In the genomic region with DNA sequence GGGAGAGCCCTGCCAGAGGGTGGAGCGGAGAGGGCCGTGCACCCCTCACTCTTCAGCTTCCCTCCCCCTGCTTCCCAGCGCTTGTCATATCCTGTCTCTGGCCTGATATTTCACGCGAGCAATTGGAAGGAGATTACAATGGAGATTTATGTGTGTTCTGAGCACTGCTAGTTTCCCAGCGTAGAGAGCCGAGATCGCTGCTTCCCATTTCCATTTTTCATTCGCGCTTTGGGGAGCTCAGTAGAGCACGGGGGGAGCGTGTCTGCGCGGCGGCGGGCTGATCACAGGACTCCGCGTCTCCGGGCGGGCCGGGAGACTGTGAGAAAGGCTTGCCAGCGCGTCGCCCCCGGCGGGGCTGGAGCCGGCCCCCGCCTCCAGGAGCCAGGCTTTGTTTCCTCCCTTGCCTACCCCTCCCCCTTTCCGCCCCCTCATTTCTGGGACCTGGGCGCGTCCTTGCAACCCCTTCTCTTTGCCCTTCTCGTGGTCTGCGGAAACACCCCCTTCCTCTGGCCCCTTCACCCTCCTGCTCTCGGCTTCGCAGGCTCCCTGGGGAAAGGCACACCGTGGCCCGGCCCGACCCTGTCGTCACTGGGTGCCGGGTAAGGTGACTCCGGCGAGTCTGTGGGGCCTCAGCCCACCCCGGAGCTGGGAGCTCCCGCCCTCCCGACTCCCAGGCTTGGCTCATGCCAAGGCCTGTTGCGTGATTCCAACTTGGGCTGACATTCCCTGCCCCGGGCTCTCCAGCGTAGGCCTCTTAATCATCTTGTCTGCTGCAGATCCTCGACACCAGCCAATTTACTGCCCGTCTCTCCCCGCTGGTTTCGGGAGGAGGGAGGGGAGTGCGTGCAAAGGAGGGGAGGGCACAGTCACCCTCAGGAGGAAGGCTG, we compare ENCODE assay signal across 8 cellular contexts. TPM values are rescaled to one million over a fixed set of nuclear protein-coding genes. Genes with fewer than 3 reads are reported as not detected.
DNase-seq lines count a peak whose midpoint lies in the region; ATAC-seq, FAIRE-seq and TF ChIP-seq lines count a peak whose summit lies in the region.

No MANE protein-coding gene starts in this region.

- H3K23me2 ChIP-seq in H1 (ENCODE audit: low read depth, low read length), result peaks cover 16% of the 10 kb centered on the region; the same call in 1 of the 2 replicates

- H4K5ac ChIP-seq in H1 (ENCODE audit: insufficient read length, low read depth, low read length), result no peak overlapping the region

- no peak for TF ChIP-seq RAD21 in H1 (IDR thresholded peaks at IDR 0.05 in 1 of 2, conservative IDR thresholded peaks at IDR 0.05 in 1 of 2; ENCODE audit: low read depth in 2 of 2, low read length in 2 of 2)

- peak overlapping the region; percentile 81 for H3K4me3 Mint-ChIP-seq in neural progenitor cell

- peaks cover 6 to 48% (median 28%) of the 10 kb centered on the region in 4 experiments for H3K4me1 ChIP-seq in H1 (replicated peaks in 1 of 4; ENCODE audit: control insufficient read depth in 3 of 4, insufficient read depth in 4 of 4, low read length in 3 of 4)
- H3K4me1 ChIP-seq in neural progenitor cell, result peaks cover 55% of the 10 kb centered on the region

- POLR2A ChIA-PET in H1 (lab: Charles Lee; ENCODE audit: partially characterized antibody), result interaction anchor here (2.0 to 16.0 kb wide), 2 partner anchors 9 to 10 kb away, joined by 8 to 184 read pairs; a partner anchor contains a TSS

- H3K56ac ChIP-seq in H1 (replicated peaks; ENCODE audit: insufficient read length, low read depth, low read length), result no peak overlapping the region

- CTCF ChIA-PET in H1 (lab: Charles Lee; ENCODE audit: partially characterized antibody), result interaction anchor here (0.6 to 12.4 kb wide), 8 partner anchors 6 to 500 kb away, joined by 3 to 198 read pairs (median 4); a partner anchor contains a TSS

- H4K91ac ChIP-seq in H1 (replicated peaks; ENCODE audit: insufficient read length, low read length), result no peak overlapping the region

- TF ChIP-seq POLR2A in GM12892 (IDR thresholded peaks at IDR 0.05; ENCODE audit: low read depth, low read length) (no peak), H1 (IDR thresholded peaks at IDR 0.05; ENCODE audit: control extremely low read depth in 1 of 2, low read depth in 2 of 2, low read length in 2 of 2) (no peak)

- peaks cover 91 to 100% (median 97%) of the 10 kb centered on the region in 4 experiments for H3K27me3 ChIP-seq in H1 (replicated peaks in 1 of 4; ENCODE audit: control insufficient read depth in 3 of 4, extremely low read depth in 1 of 4, insufficient read depth in 3 of 4, low read length in 3 of 4)
- peaks cover 100% of the 10 kb centered on the region for H3K27me3 ChIP-seq in neural progenitor cell

- no peak overlapping the region for H3K27ac Mint-ChIP-seq in neural progenitor cell

- no peak overlapping the region; the same call in 1 of the 2 replicates for H2BK20ac ChIP-seq in H1 (ENCODE audit: low read length)

- H3K36me3 ChIP-seq in H1 (ENCODE audit: control insufficient read depth in 2 of 4, insufficient read depth in 4 of 4, low read length in 3 of 4), result peaks cover 0 to 11% (median 0%) of the 10 kb centered on the region in 4 experiments; a peak in 1 of 8 replicates
- H3K36me3 ChIP-seq in neural progenitor cell, result no peaks in the 10 kb centered on the region

- H3K36me3 Mint-ChIP-seq in neural progenitor cell, result no peaks in the 10 kb centered on the region

- H3K27ac ChIP-seq in H1 (ENCODE audit: low read depth, low read length), result no peak overlapping the region
- no peak overlapping the region for H3K27ac ChIP-seq in neural progenitor cell

- no peak overlapping the region for H2AFZ ChIP-seq in H1 (ENCODE audit: low read length)
- H2AFZ ChIP-seq in neural progenitor cell (replicated peaks), result no peak overlapping the region

- H2BK5ac ChIP-seq in H1 (ENCODE audit: low read depth, low read length), result no peak overlapping the region

- peak overlapping the region; percentile 71; the same call in 1 of the 2 replicates for H3K18ac ChIP-seq in H1 (ENCODE audit: extremely low read depth, low read length)

- no peak overlapping the region for H3K23ac ChIP-seq in H1 (ENCODE audit: insufficient read length)

- peaks cover 83% of the 10 kb centered on the region for H3F3A ChIP-seq in neural progenitor cell (ENCODE audit: low read depth)

- 2% methylated on average over 45 of the region's 53 CpGs; no CpG with 5 or more reads in 1 of the 2 experiments for WGBS in H1 (ENCODE audit: extremely low coverage in 1 of 2, insufficient coverage in 1 of 2, insufficient read length in 1 of 2, insufficient replicate concordance in 2 of 2, low coverage in 1 of 2, low lambda C conversion rate in 2 of 2, missing lambda C conversion rate in 1 of 2), 2 experiments

- H2AK5ac ChIP-seq in H1 (ENCODE audit: low read depth, low read length), result no peak overlapping the region

- H3K9ac ChIP-seq in H1 (replicated peaks in 1 of 4; ENCODE audit: extremely low read depth in 1 of 4, low read depth in 3 of 4, low read length in 3 of 4) (no peak overlapping the region), neural progenitor cell (no peak overlapping the region)

- no peak overlapping the region for H2BK120ac ChIP-seq in H1 (replicated peaks; ENCODE audit: low read depth, low read length)

- peaks cover 81% of the 10 kb centered on the region for H3K27me3 Mint-ChIP-seq in neural progenitor cell (ENCODE audit: insufficient read depth, low read depth)

- H3K4me1 Mint-ChIP-seq in neural progenitor cell, result peaks cover 49% of the 10 kb centered on the region

- FAIRE-seq in GM12892 (lab: Jason Lieb, UNC) (peak; percentile 78), H1 (lab: Jason Lieb, UNC) (no peak)

- ATAC-seq in HG02623 (IDR thresholded peaks at IDR 0.05; ENCODE audit: unreplicated experiment) (no peak), GM18867 (IDR thresholded peaks at IDR 0.05; ENCODE audit: unreplicated experiment) (no peak)

- H3K4me3 ChIP-seq in H1 (ENCODE audit: extremely low read depth in 1 of 4, insufficient read depth in 2 of 4, low read depth in 3 of 4, low read length in 4 of 4) (peak overlapping the region; percentile 11 to 57 (median 22); a peak in 5 of 8 replicates), neural progenitor cell (peak overlapping the region; percentile 44)

- H3K9me3 Mint-ChIP-seq in neural progenitor cell, result peaks cover 2% of the 10 kb centered on the region

- TF ChIP-seq CTCF in H1 (IDR thresholded peaks at IDR 0.05; ENCODE audit: control extremely low read depth in 1 of 3, insufficient read depth in 1 of 3, low read depth in 1 of 3, low read length in 3 of 3) (no peak), neural progenitor cell (IDR thresholded peaks at IDR 0.05) (no peak)

- H3K4me2 ChIP-seq in H1 (ENCODE audit: insufficient read depth in 1 of 2, low read depth in 2 of 2, low read length in 2 of 2) (peak overlapping the region; percentile 70 to 97), neural progenitor cell (peak overlapping the region; percentile 83)

- H2BK15ac ChIP-seq in H1 (ENCODE audit: low read length), result peak overlapping the region; percentile 16; the same call in 1 of the 2 replicates

- no peaks in the 10 kb centered on the region for H3K79me1 ChIP-seq in H1 (ENCODE audit: low read depth, low read length)

- H3K4ac ChIP-seq in H1 (replicated peaks; ENCODE audit: insufficient read length, low read depth, low read length), result no peak overlapping the region

- no peak overlapping the region for H3K14ac ChIP-seq in H1 (ENCODE audit: insufficient read length)

- peak; percentile 76 for DNase-seq in AG20443 (ENCODE audit: low spot score)
- DNase-seq in GM12892 (ENCODE audit: insufficient read length), result no peak
- DNase-seq in RPMI7951 (ENCODE audit: low read depth), result peak; percentile 98
- peak in 1 of 2 experiments; percentile 66 for DNase-seq in H1 (ENCODE audit: low read depth in 1 of 2, low spot score in 2 of 2)
- DNase-seq in neural progenitor cell (ENCODE audit: low spot score), result peak; percentile 61
- DNase-seq in SIG-M5 treated with dmso at 0.1 percent for 504 hours (lab: John Stamatoyannopoulos, UW; ENCODE audit: unreplicated experiment), result no peak

- no peaks in the 10 kb centered on the region for H3K79me2 ChIP-seq in H1 (ENCODE audit: control insufficient read depth in 1 of 2, insufficient read depth in 2 of 2, low read length in 2 of 2)
- H3K79me2 ChIP-seq in neural progenitor cell (ENCODE audit: low read depth), result no peaks in the 10 kb centered on the region

- TF ChIP-seq EP300 in H1 (IDR thresholded peaks at IDR 0.05; ENCODE audit: borderline replicate concordance in 1 of 2, low read depth in 2 of 2, low read length in 2 of 2), result no peak

- H3K9me3 ChIP-seq in H1 (ENCODE audit: insufficient read depth in 2 of 2, low read depth in 1 of 2, low read length in 1 of 2) (no peaks in the 10 kb centered on the region), neural progenitor cell (ENCODE audit: low read depth) (no peaks in the 10 kb centered on the region)

- H2BK12ac ChIP-seq in H1 (ENCODE audit: low read depth, low read length), result 0 out of 2 replicates have a peak overlapping the region, but pooled peaks have one; percentile 17

- H4K8ac ChIP-seq in H1 (ENCODE audit: extremely low read depth, insufficient read depth, low read length), result no peak overlapping the region; the same call in 1 of the 2 replicates

- peaks cover 17 to 29% of the 10 kb centered on the region in 2 experiments for H4K20me1 ChIP-seq in H1 (replicated peaks in 1 of 2; ENCODE audit: control insufficient read depth in 1 of 2, insufficient read depth in 2 of 2, low read length in 2 of 2)
- peaks cover 96% of the 10 kb centered on the region for H4K20me1 ChIP-seq in neural progenitor cell (ENCODE audit: low read depth)

RNA-seq across cellular contexts. Expression of a gene that starts 5.8 kb away (rescaled TPM):
- polyA plus RNA-seq in GM12892 (2012; ENCODE audit: missing spikeins), result 0.17 TPM
- 0.72 and 1.3 TPM in 2 replicates for total RNA-seq in RPMI7951 (2014; rRNA removed; shearing (Covaris generic))
- total RNA-seq in H1 (2021; fragmentation: NEBNext Ultra II Directional; extraction: Animal tissue kit (Norgen Biotek cat#: 25700)), result 0.13 and 0.45 TPM in 2 replicates
- 0.05 TPM in 1 of 2 replicates, not detected in the other for polyA plus RNA-seq in H1 (2011; rRNA removed)
- not detected for polyA plus RNA-seq in H1 (2011; cell fraction: cytosol; rRNA removed)
- 0.56 TPM for polyA plus RNA-seq in H1 (2011; cell fraction: nucleus; rRNA removed)
- polyA plus RNA-seq in H1 (2012, experiment 1 of 2), result 0.11 TPM in 1 of 4 replicates, not detected in the others
- polyA plus RNA-seq in H1 (2012, experiment 2 of 2), result not detected
- polyA plus RNA-seq in H1 (2013, experiment 1 of 2), result 0.06 TPM
- polyA plus RNA-seq in H1 (2013, experiment 2 of 2), result 0.06 TPM
- polyA minus RNA-seq in H1 (2011; rRNA and poly(A)+ RNA removed), result not detected in 2 replicates
- not detected for polyA minus RNA-seq in H1 (2011; cell fraction: cytosol; rRNA and poly(A)+ RNA removed)
- polyA minus RNA-seq in H1 (2011; cell fraction: nucleus; rRNA and poly(A)+ RNA removed), result 0.50 TPM
- total RNA-seq in neural progenitor cell (ENCODE audit: low replicate concordance), result 0.19 TPM in 1 of 2 replicates, not detected in the other

RNA-seq across cellular contexts. Expression of a gene that starts 11.6 kb away (rescaled TPM):
- 0.28 TPM for polyA plus RNA-seq in GM12892 (2012; ENCODE audit: missing spikeins)
- 7.8 and 8.8 TPM in 2 replicates for total RNA-seq in RPMI7951 (2014; rRNA removed; shearing (Covaris generic))
- not detected in 2 replicates for total RNA-seq in H1 (2021; fragmentation: NEBNext Ultra II Directional; extraction: Animal tissue kit (Norgen Biotek cat#: 25700))
- 0.05 and 0.11 TPM in 2 replicates for polyA plus RNA-seq in H1 (2011; rRNA removed)
- 0.08 TPM for polyA plus RNA-seq in H1 (2011; cell fraction: cytosol; rRNA removed)
- polyA plus RNA-seq in H1 (2011; cell fraction: nucleus; rRNA removed), result 0.07 TPM
- polyA plus RNA-seq in H1 (2012, experiment 1 of 2), result not detected in 4 replicates
- not detected for polyA plus RNA-seq in H1 (2012, experiment 2 of 2)
- 0.04 TPM for polyA plus RNA-seq in H1 (2013, experiment 1 of 2)
- polyA plus RNA-seq in H1 (2013, experiment 2 of 2), result 0.22 TPM
- 0.19 TPM in 1 of 2 replicates, not detected in the other for polyA minus RNA-seq in H1 (2011; rRNA and poly(A)+ RNA removed)
- not detected for polyA minus RNA-seq in H1 (2011; cell fraction: cytosol; rRNA and poly(A)+ RNA removed)
- polyA minus RNA-seq in H1 (2011; cell fraction: nucleus; rRNA and poly(A)+ RNA removed), result not detected
- not detected in 2 replicates for total RNA-seq in neural progenitor cell (ENCODE audit: low replicate concordance)

Comparison
In these comparisons a context has a peak if more than half of its experiments do, and no peak if none do; other contexts are left out.
1. DNase-seq: peak in AG20443 (single experiment), RPMI7951 (single experiment) and neural progenitor cell (single experiment); none in GM12892 (single experiment) and SIG-M5 treated with dmso at 0.1 percent for 504 hours (single experiment).